8 cellular contexts compared by ENCODE assay signal in genomic region chr3:47475570-47476329, GRCh38. TPM values are rescaled to one million over a fixed set of nuclear protein-coding genes. Genes with fewer than 3 reads are reported as not detected.
DNase-seq lines count a peak whose midpoint lies in the region; ATAC-seq, FAIRE-seq and TF ChIP-seq lines count a peak whose summit lies in the region.

Gene SCAP (minus strand): TSS chr3:47475941. CDS start chr3:47442993, 32,948 bp downstream.

- H3K4me1 Mint-ChIP-seq in Caco-2 (ENCODE audit: low read depth, unreplicated experiment), result peaks cover 11% of the 10 kb centered on the region

- H3K9me3 ChIP-seq in Caco-2 (no peaks in the 10 kb centered on the region), H1 (ENCODE audit: insufficient read depth in 2 of 2, low read depth in 1 of 2, low read length in 1 of 2) (no peaks in the 10 kb centered on the region)

- H3K14ac ChIP-seq in H1 (ENCODE audit: insufficient read length), result no peak within 1 kb of the TSS

- intact Hi-C loops in Caco-2 (cut with micrococcal nuclease; ENCODE audit: unreplicated experiment), result loop anchor here (1.0 to 2.0 kb wide), 3 partner anchors 33 to 54 kb away; partner anchors contain the start of gene ELP6

- H2AK5ac ChIP-seq in H1 (ENCODE audit: low read depth, low read length) (0 out of 2 replicates have a peak within 1 kb of the TSS, but pooled peaks have one; percentile 15), mesendoderm (ENCODE audit: low read length) (no peak within 1 kb of the TSS)

- TF ChIP-seq RAD21 in H1 (IDR thresholded peaks at IDR 0.05 in 1 of 2, conservative IDR thresholded peaks at IDR 0.05 in 1 of 2; ENCODE audit: low read depth in 2 of 2, low read length in 2 of 2), result peak; percentile 45 to 61; a peak in 3 of 4 replicates

- H3K4me2 ChIP-seq in H1 (ENCODE audit: insufficient read depth in 1 of 2, low read depth in 2 of 2, low read length in 2 of 2) (peak within 1 kb of the TSS; percentile 77 to 78), mesendoderm (ENCODE audit: low read length) (peak within 1 kb of the TSS; percentile 38)

- H3K27ac Mint-ChIP-seq in Caco-2 (ENCODE audit: unreplicated experiment), result peak within 1 kb of the TSS; percentile 82

- peak within 1 kb of the TSS; percentile 89 for H3K4me3 Mint-ChIP-seq in Caco-2 (ENCODE audit: unreplicated experiment)

- H3K56ac ChIP-seq in H1 (replicated peaks; ENCODE audit: insufficient read length, low read depth, low read length) (peak within 1 kb of the TSS; percentile 19), mesendoderm (ENCODE audit: low read length) (peak within 1 kb of the TSS; percentile 91)

- H2BK12ac ChIP-seq in H1 (ENCODE audit: low read depth, low read length), result peak within 1 kb of the TSS; percentile 80; the same call in 1 of the 2 replicates

- peaks cover 0 to 10% of the 10 kb centered on the region in 2 experiments for H4K20me1 ChIP-seq in H1 (replicated peaks in 1 of 2; ENCODE audit: control insufficient read depth in 1 of 2, insufficient read depth in 2 of 2, low read length in 2 of 2)

- H2BK15ac ChIP-seq in H1 (ENCODE audit: low read length), result no peak within 1 kb of the TSS
- no peak within 1 kb of the TSS for H2BK15ac ChIP-seq in mesendoderm (replicated peaks; ENCODE audit: low read depth)

- H3K36me3 Mint-ChIP-seq in Caco-2 (ENCODE audit: insufficient read depth, unreplicated experiment), result peaks cover 15% of the 10 kb centered on the region

- no peak; a peak in 1 of 3 replicates for TF ChIP-seq POLR2A in H1 (IDR thresholded peaks at IDR 0.05; ENCODE audit: control extremely low read depth in 1 of 2, low read depth in 2 of 2, low read length in 2 of 2)

- TF ChIP-seq EP300 in H1 (IDR thresholded peaks at IDR 0.05; ENCODE audit: borderline replicate concordance in 1 of 2, low read depth in 2 of 2, low read length in 2 of 2), result peak in 1 of 2 experiments; percentile 67; a peak in 1 of 3 replicates

- peak; percentile 80 to 84 for TF ChIP-seq CTCF in Caco-2 (IDR thresholded peaks at IDR 0.05; ENCODE audit: insufficient read depth in 1 of 2, low read depth in 1 of 2, low read length in 1 of 2, severe bottlenecking in 1 of 2, unreplicated experiment in 1 of 2)
- peak; percentile 82 to 89 (median 84) for TF ChIP-seq CTCF in H1 (IDR thresholded peaks at IDR 0.05; ENCODE audit: control extremely low read depth in 1 of 3, insufficient read depth in 1 of 3, low read depth in 1 of 3, low read length in 3 of 3)

- FAIRE-seq in H1 (lab: Jason Lieb, UNC), result no peak

- peak within 1 kb of the TSS; percentile 81 for H4K91ac ChIP-seq in H1 (replicated peaks; ENCODE audit: insufficient read length, low read length)

- H4K8ac ChIP-seq in H1 (ENCODE audit: extremely low read depth, insufficient read depth, low read length) (peak within 1 kb of the TSS; percentile 85), mesendoderm (ENCODE audit: low read depth, low read length) (peak within 1 kb of the TSS; percentile 68)

- H4K5ac ChIP-seq in H1 (ENCODE audit: insufficient read length, low read depth, low read length), result peak within 1 kb of the TSS; percentile 91
- H4K5ac ChIP-seq in mesendoderm (ENCODE audit: low read length), result no peak within 1 kb of the TSS

- H2AFZ ChIP-seq in H1 (ENCODE audit: low read length), result no peak within 1 kb of the TSS; the same call in 1 of the 2 replicates

- CTCF ChIA-PET in Caco-2 (lab: Charles Lee) (interaction anchor here (0.5 to 4.0 kb wide), 8 partner anchors 32 to 95 kb away, joined by 3 to 42 read pairs (median 4); partner anchors contain the start of gene PTPN23), H1 (lab: Charles Lee; ENCODE audit: partially characterized antibody) (interaction anchor here (0.7 to 2.2 kb wide), 18 partner anchors 10 to 57 kb away, joined by 3 to 8 read pairs (median 4); no protein-coding TSS in a partner anchor)

- H3K23ac ChIP-seq in H1 (ENCODE audit: insufficient read length) (no peak within 1 kb of the TSS), mesendoderm (ENCODE audit: low read length) (no peak within 1 kb of the TSS)

- H3K36me3 ChIP-seq in Caco-2 (ENCODE audit: control insufficient read depth, insufficient read depth, low read length) (no peaks in the 10 kb centered on the region), H1 (ENCODE audit: control insufficient read depth in 2 of 4, insufficient read depth in 4 of 4, low read length in 3 of 4) (no peaks in the 10 kb centered on the region), mesendoderm (ENCODE audit: control insufficient read depth, insufficient read depth, low read length) (no peaks in the 10 kb centered on the region)

- no peak within 1 kb of the TSS for H3K4ac ChIP-seq in H1 (replicated peaks; ENCODE audit: insufficient read length, low read depth, low read length)
- H3K4ac ChIP-seq in mesendoderm (ENCODE audit: low read depth, low read length), result no peak within 1 kb of the TSS

- H3K4me1 ChIP-seq in Caco-2 (peaks cover 12% of the 10 kb centered on the region), H1 (replicated peaks in 1 of 4; ENCODE audit: control insufficient read depth in 3 of 4, insufficient read depth in 4 of 4, low read length in 3 of 4) (peaks cover 3 to 11% (median 4%) of the 10 kb centered on the region in 4 experiments; a peak in 3 of 7 replicates), mesendoderm (ENCODE audit: control insufficient read depth, low read depth, low read length) (peaks cover 2% of the 10 kb centered on the region)

- peak within 1 kb of the TSS; percentile 20; the same call in 1 of the 2 replicates for H2BK5ac ChIP-seq in H1 (ENCODE audit: low read depth, low read length)
- H2BK5ac ChIP-seq in mesendoderm (ENCODE audit: low read length), result no peak within 1 kb of the TSS

- peak; percentile 88 for ATAC-seq in GM19468 (IDR thresholded peaks at IDR 0.05; ENCODE audit: extremely low read depth, unreplicated experiment)

- H3K9ac ChIP-seq in H1 (replicated peaks in 1 of 4; ENCODE audit: extremely low read depth in 1 of 4, low read depth in 3 of 4, low read length in 3 of 4), result peak within 1 kb of the TSS; percentile 46 to 68 (median 54)
- H3K9ac ChIP-seq in mesendoderm (ENCODE audit: low read length), result peak within 1 kb of the TSS; percentile 80

- no peaks in the 10 kb centered on the region for H3K27me3 Mint-ChIP-seq in Caco-2 (ENCODE audit: insufficient read depth, unreplicated experiment)

- H3K27ac ChIP-seq in H1 (ENCODE audit: low read depth, low read length), result no peak within 1 kb of the TSS
- H3K27ac ChIP-seq in mesendoderm (ENCODE audit: low read depth, low read length), result peak within 1 kb of the TSS; percentile 0

- DNase-seq in Caco-2, result peak; percentile 94 to 95
- peak; percentile 69 for DNase-seq in HS-27A (ENCODE audit: low read depth)
- DNase-seq in NOMO-1 treated with dmso at 0.1 percent for 144 hours (lab: John Stamatoyannopoulos, UW; ENCODE audit: unreplicated experiment), result peak; percentile 91
- DNase-seq in activated CD8-positive, alpha-beta memory T cell treated with anti-CD3 and anti-CD28 coated beads for 48 hours (ENCODE audit: low read depth in 2 of 3, low spot score in 2 of 3), result peak; percentile 92 to 99 (median 98)
- DNase-seq in H1 (ENCODE audit: low read depth in 1 of 2, low spot score in 2 of 2), result peak; percentile 67 to 99
- peak; percentile 93 for DNase-seq in mesendoderm
- DNase-seq in stimulated activated CD8-positive, alpha-beta memory T cell treated with anti-CD3 and anti-CD28 coated beads, Interleukin-12 subunit alpha, Interleukin-12 subunit beta, amount 100 ng/mL, for 4 hours (ENCODE audit: low read depth), result peak; percentile 93

- no peak within 1 kb of the TSS for H2BK20ac ChIP-seq in H1 (ENCODE audit: low read length)

- no TSS peak for BruUV-seq in Caco-2 (replicated peaks; lab: Mats Ljungman, UMichigan)

- H3K9me3 Mint-ChIP-seq in Caco-2 (ENCODE audit: unreplicated experiment), result no peaks in the 10 kb centered on the region

- peaks cover 3% of the 10 kb centered on the region; the same call in 1 of the 2 replicates for H3K23me2 ChIP-seq in H1 (ENCODE audit: low read depth, low read length)

- POLR2A ChIA-PET in Caco-2 (lab: Charles Lee), result interaction anchor here (0.6 kb wide), 1 partner anchor 782 kb away, joined by 3 read pairs; the partner anchor contains the start of gene ALS2CL
- POLR2A ChIA-PET in H1 (lab: Charles Lee; ENCODE audit: partially characterized antibody), result interaction anchor here (0.8 to 1.7 kb wide), 6 partner anchors 10 to 350 kb away, joined by 3 to 5 read pairs (median 3); no protein-coding TSS in a partner anchor

- H3K18ac ChIP-seq in H1 (ENCODE audit: extremely low read depth, low read length) (peak within 1 kb of the TSS; percentile 32; the same call in 1 of the 2 replicates), mesendoderm (ENCODE audit: low read length) (peak within 1 kb of the TSS; percentile 73)

- peak within 1 kb of the TSS; percentile 74 for H3K4me3 ChIP-seq in Caco-2 (ENCODE audit: low read depth, low read length)
- H3K4me3 ChIP-seq in H1 (ENCODE audit: extremely low read depth in 1 of 4, insufficient read depth in 2 of 4, low read depth in 3 of 4, low read length in 4 of 4), result peak within 1 kb of the TSS; percentile 76 to 91 (median 86)
- H3K4me3 ChIP-seq in mesendoderm (ENCODE audit: low read length), result peak within 1 kb of the TSS; percentile 67

- WGBS in H1 (ENCODE audit: extremely low coverage in 1 of 2, insufficient coverage in 1 of 2, insufficient read length in 1 of 2, insufficient replicate concordance in 2 of 2, low coverage in 1 of 2, low lambda C conversion rate in 2 of 2, missing lambda C conversion rate in 1 of 2), 2 experiments, result 9% methylated on average over 52 of the region's 88 CpGs; no CpG with 5 or more reads in 1 of the 2 experiments
- no CpG with 5 or more reads among the region's 88 CpGs for WGBS in mesendoderm (ENCODE audit: extremely low coverage, insufficient coverage, low lambda C conversion rate)

- H3K27me3 ChIP-seq in Caco-2 (replicated peaks; ENCODE audit: control insufficient read depth, insufficient read depth, low read length) (no peaks in the 10 kb centered on the region), H1 (replicated peaks in 1 of 4; ENCODE audit: control insufficient read depth in 3 of 4, extremely low read depth in 1 of 4, insufficient read depth in 3 of 4, low read length in 3 of 4) (no peaks in the 10 kb centered on the region), mesendoderm (ENCODE audit: insufficient read depth, low read length, poor library complexity) (no peaks in the 10 kb centered on the region)

- peak within 1 kb of the TSS; percentile 78 for H2BK120ac ChIP-seq in H1 (replicated peaks; ENCODE audit: low read depth, low read length)
- H2BK120ac ChIP-seq in mesendoderm (ENCODE audit: low read depth, low read length), result no peak within 1 kb of the TSS

- H3K79me1 ChIP-seq in H1 (ENCODE audit: low read depth, low read length) (peaks cover 6% of the 10 kb centered on the region; the same call in 1 of the 2 replicates), mesendoderm (ENCODE audit: low read length) (peaks cover 7% of the 10 kb centered on the region)

- H3K79me2 ChIP-seq in H1 (ENCODE audit: control insufficient read depth in 1 of 2, insufficient read depth in 2 of 2, low read length in 2 of 2) (peaks cover 7 to 43% of the 10 kb centered on the region in 2 experiments), mesendoderm (ENCODE audit: control insufficient read depth, insufficient read depth, low read length) (peaks cover 27% of the 10 kb centered on the region)

RNA-seq across cellular contexts. Expression of gene SCAP, which starts in this region (rescaled TPM):
- total RNA-seq in Caco-2 (2022), result 104 and 115 TPM in 2 replicates
- total RNA-seq in H1 (2021; fragmentation: NEBNext Ultra II Directional; extraction: Animal tissue kit (Norgen Biotek cat#: 25700)), result 110 and 114 TPM in 2 replicates
- 74.0 and 103 TPM in 2 replicates for polyA plus RNA-seq in H1 (2011; rRNA removed)
- polyA plus RNA-seq in H1 (2011; cell fraction: cytosol; rRNA removed), result 54.6 TPM
- 199 TPM for polyA plus RNA-seq in H1 (2011; cell fraction: nucleus; rRNA removed)
- polyA plus RNA-seq in H1 (2012, experiment 1 of 2), result 90.9 to 110 TPM (median 102 TPM) in 4 replicates
- 93.2 TPM for polyA plus RNA-seq in H1 (2012, experiment 2 of 2)
- polyA plus RNA-seq in H1 (2013, experiment 1 of 2), result 90.5 TPM
- 93.1 TPM for polyA plus RNA-seq in H1 (2013, experiment 2 of 2)
- 153 and 157 TPM in 2 replicates for polyA minus RNA-seq in H1 (2011; rRNA and poly(A)+ RNA removed)
- polyA minus RNA-seq in H1 (2011; cell fraction: cytosol; rRNA and poly(A)+ RNA removed), result 108 TPM
- polyA minus RNA-seq in H1 (2011; cell fraction: nucleus; rRNA and poly(A)+ RNA removed), result 97.7 TPM
- 35.7 TPM for polyA plus RNA-seq in mesendoderm (2013, experiment 1 of 2)
- 36.1 TPM for polyA plus RNA-seq in mesendoderm (2013, experiment 2 of 2)
